Comparison of ENCODE assay signal across 1 cellular context in genomic region chr18:65468881-65469280, GRCh38.
TF ChIP-seq lines count a peak whose summit lies in the region.

No MANE protein-coding gene starts in this region.

TF ChIP-seq in H1, 55 proteins besides CTCF, POLR2A, EP300 and RAD21 (continued from another document):
- TF ChIP-seq CHD7 (IDR thresholded peaks at IDR 0.05; ENCODE audit: insufficient replicate concordance, low read length) (no peak), BRCA1 (IDR thresholded peaks at IDR 0.05; ENCODE audit: low read depth, low read length) (no peak), JUND (IDR thresholded peaks at IDR 0.05; ENCODE audit: low read length) (no peak), JUN (IDR thresholded peaks at IDR 0.05; ENCODE audit: low read depth, low read length) (no peak), HDAC6 (IDR thresholded peaks at IDR 0.05; ENCODE audit: low read depth, low read length) (no peak), ATF3 (IDR thresholded peaks at IDR 0.05; ENCODE audit: insufficient read depth, low read depth, low read length) (no peak), CHD1 (IDR thresholded peaks at IDR 0.05; ENCODE audit: low read depth, low read length) (no peak), NANOG (IDR thresholded peaks at IDR 0.05; ENCODE audit: insufficient read depth, low read depth, low read length, poor library complexity, severe bottlenecking) (no peak), HDAC2 (IDR thresholded peaks at IDR 0.05; ENCODE audit: borderline replicate concordance in 1 of 2, low read depth in 2 of 2, low read length in 2 of 2) (no peak), POLR2AphosphoS5 (IDR thresholded peaks at IDR 0.05; ENCODE audit: low read depth, low read length) (no peak), EGR1 (IDR thresholded peaks at IDR 0.05; ENCODE audit: borderline replicate concordance, low read depth, low read length) (no peak), SP1 (IDR thresholded peaks at IDR 0.05; ENCODE audit: low read depth, low read length) (no peak)
